In the genomic region with DNA sequence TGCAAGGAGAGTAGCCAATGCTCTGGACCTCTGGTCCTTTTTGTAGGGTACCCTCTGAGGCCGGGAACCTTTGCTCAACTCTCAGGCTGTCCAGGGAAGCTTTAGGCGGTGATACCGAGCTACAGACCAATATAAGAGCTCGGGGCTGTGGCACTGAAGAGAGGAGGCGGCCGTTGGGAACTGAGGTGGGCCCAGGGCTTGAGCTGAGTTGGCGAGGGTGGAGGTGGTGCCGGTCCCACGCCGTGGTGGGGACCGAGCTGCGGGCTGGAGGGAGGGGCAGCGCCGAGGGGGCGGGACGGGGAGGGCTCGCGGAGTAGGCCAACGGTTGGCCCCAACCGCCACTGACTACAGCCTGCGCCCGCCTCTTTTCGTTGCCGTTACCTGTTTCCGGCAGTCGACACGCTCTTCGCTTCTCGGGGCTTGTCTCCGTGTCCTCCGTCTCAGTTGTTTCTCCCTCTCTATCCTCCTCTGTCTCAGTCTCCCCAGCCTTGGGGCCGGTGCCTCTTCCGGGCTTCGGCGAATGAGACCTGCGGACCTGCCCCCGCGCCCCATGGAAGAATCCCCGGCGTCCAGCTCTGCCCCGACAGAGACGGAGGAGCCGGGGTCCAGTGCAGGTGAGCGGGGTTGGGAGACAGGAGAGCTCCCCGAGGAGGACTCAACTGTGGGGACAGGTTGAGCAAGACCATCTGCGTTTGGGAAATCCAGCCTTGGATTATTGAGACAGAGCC, we compare ENCODE assay signal across 8 cellular contexts. TPM values are rescaled to one million over a fixed set of nuclear protein-coding genes. Genes with fewer than 3 reads are reported as not detected.
A peak's percentile ranks its signal among the peaks of the same experiment; 100 is the strongest.
DNase-seq lines count a peak whose midpoint lies in the region; ATAC-seq and TF ChIP-seq lines count a peak whose summit lies in the region.

A gene with protein sequence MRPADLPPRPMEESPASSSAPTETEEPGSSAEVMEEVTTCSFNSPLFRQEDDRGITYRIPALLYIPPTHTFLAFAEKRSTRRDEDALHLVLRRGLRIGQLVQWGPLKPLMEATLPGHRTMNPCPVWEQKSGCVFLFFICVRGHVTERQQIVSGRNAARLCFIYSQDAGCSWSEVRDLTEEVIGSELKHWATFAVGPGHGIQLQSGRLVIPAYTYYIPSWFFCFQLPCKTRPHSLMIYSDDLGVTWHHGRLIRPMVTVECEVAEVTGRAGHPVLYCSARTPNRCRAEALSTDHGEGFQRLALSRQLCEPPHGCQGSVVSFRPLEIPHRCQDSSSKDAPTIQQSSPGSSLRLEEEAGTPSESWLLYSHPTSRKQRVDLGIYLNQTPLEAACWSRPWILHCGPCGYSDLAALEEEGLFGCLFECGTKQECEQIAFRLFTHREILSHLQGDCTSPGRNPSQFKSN (plus strand): TSS at position 393 of the 728 bp plus-strand sequence. CDS start 128 bp downstream, at position 521.

- H3K4me3 ChIP-seq in GM23338, result peak within 1 kb of the TSS; percentile 98
- peak within 1 kb of the TSS; percentile 72 for H3K4me3 ChIP-seq in fibroblast of the aortic adventitia (ENCODE audit: low read depth, low read length)

- peaks cover 8% of the 10 kb centered on the region; the same call in 1 of the 2 replicates for H4K20me1 ChIP-seq in GM23338 (replicated peaks; ENCODE audit: insufficient read depth)

- no peaks in the 10 kb centered on the region for H3K9me2 ChIP-seq in GM23338 (ENCODE audit: insufficient read depth)

- H3K36me3 ChIP-seq in GM23338 (ENCODE audit: insufficient read depth), result no peaks in the 10 kb centered on the region

- H3K9me3 Mint-ChIP-seq in GM23338 (no peaks in the 10 kb centered on the region), nephron progenitor cell (no peaks in the 10 kb centered on the region)
- H3K9me3 Mint-ChIP-seq in activated T-helper 17 cell treated with anti-CD3 and anti-CD28 coated beads, Interleukin-2, amount 50 U/mL, for 72 hours, result no peaks in the 10 kb centered on the region
- no peaks in the 10 kb centered on the region for H3K9me3 Mint-ChIP-seq in stimulated activated naive CD8-positive, alpha-beta T cell treated with anti-CD3 and anti-CD28 coated beads, Interleukin-15, amount 100 ng/mL, for 72 hours

- H3K27ac Mint-ChIP-seq in GM23338 (peak within 1 kb of the TSS; percentile 73), nephron progenitor cell (peak within 1 kb of the TSS; percentile 89)
- H3K27ac Mint-ChIP-seq in activated T-helper 17 cell treated with anti-CD3 and anti-CD28 coated beads, Interleukin-2, amount 50 U/mL, for 72 hours, result peak within 1 kb of the TSS; percentile 89
- peak within 1 kb of the TSS; percentile 91 to 97 for H3K27ac Mint-ChIP-seq in stimulated activated naive CD8-positive, alpha-beta T cell treated with anti-CD3 and anti-CD28 coated beads, Interleukin-15, amount 100 ng/mL, for 72 hours

- H2AFZ ChIP-seq in GM23338, result peak within 1 kb of the TSS; percentile 97

- H3K4me1 Mint-ChIP-seq in GM23338 (peaks cover 9% of the 10 kb centered on the region), nephron progenitor cell (peaks cover 13% of the 10 kb centered on the region)
- peaks cover 17% of the 10 kb centered on the region for H3K4me1 Mint-ChIP-seq in activated T-helper 17 cell treated with anti-CD3 and anti-CD28 coated beads, Interleukin-2, amount 50 U/mL, for 72 hours
- H3K4me1 Mint-ChIP-seq in stimulated activated naive CD8-positive, alpha-beta T cell treated with anti-CD3 and anti-CD28 coated beads, Interleukin-15, amount 100 ng/mL, for 72 hours, result peaks cover 29% of the 10 kb centered on the region

- H3K4me2 ChIP-seq in GM23338, result peak within 1 kb of the TSS; percentile 94

- H3K27me3 Mint-ChIP-seq in GM23338 (ENCODE audit: insufficient read depth, low read depth, poor library complexity) (peaks cover 3% of the 10 kb centered on the region), nephron progenitor cell (ENCODE audit: low read depth, poor library complexity) (no peaks in the 10 kb centered on the region)
- no peaks in the 10 kb centered on the region for H3K27me3 Mint-ChIP-seq in activated T-helper 17 cell treated with anti-CD3 and anti-CD28 coated beads, Interleukin-2, amount 50 U/mL, for 72 hours
- no peaks in the 10 kb centered on the region for H3K27me3 Mint-ChIP-seq in stimulated activated naive CD8-positive, alpha-beta T cell treated with anti-CD3 and anti-CD28 coated beads, Interleukin-15, amount 100 ng/mL, for 72 hours

- peak; percentile 83 for DNase-seq in EH (ENCODE audit: low read depth)
- DNase-seq in GM23338 (ENCODE audit: low spot score), result peak; percentile 90
- peak; percentile 71 for DNase-seq in LHCN-M2 (ENCODE audit: low read depth)
- DNase-seq in RPMI8226, result peak; percentile 92
- DNase-seq in fibroblast of the aortic adventitia (ENCODE audit: low read depth), result peak; percentile 72
- peak; percentile 81 for DNase-seq in nephron progenitor cell
- peak; percentile 81 to 83 for DNase-seq in stimulated activated naive CD8-positive, alpha-beta T cell treated with anti-CD3 and anti-CD28 coated beads, Interleukin-15, amount 100 ng/mL, for 72 hours

- TF ChIP-seq CTCF in GM23338 (conservative IDR thresholded peaks at IDR 0.05; ENCODE audit: low read depth in 2 of 2), result no peak
- TF ChIP-seq CTCF in fibroblast of the aortic adventitia (IDR thresholded peaks at IDR 0.05; ENCODE audit: insufficient read depth, low read length), result no peak
- TF ChIP-seq CTCF in nephron progenitor cell (IDR thresholded peaks at IDR 0.05), result no peak

- peak within 1 kb of the TSS; percentile 95 for H3K4me3 Mint-ChIP-seq in GM23338
- peak within 1 kb of the TSS; percentile 93 for H3K4me3 Mint-ChIP-seq in activated T-helper 17 cell treated with anti-CD3 and anti-CD28 coated beads, Interleukin-2, amount 50 U/mL, for 72 hours
- peak within 1 kb of the TSS; percentile 94 for H3K4me3 Mint-ChIP-seq in nephron progenitor cell
- H3K4me3 Mint-ChIP-seq in stimulated activated naive CD8-positive, alpha-beta T cell treated with anti-CD3 and anti-CD28 coated beads, Interleukin-15, amount 100 ng/mL, for 72 hours, result peak within 1 kb of the TSS; percentile 97 to 98

- ATAC-seq in GM23338, result peak; percentile 93
- ATAC-seq in activated T-helper 17 cell treated with anti-CD3 and anti-CD28 coated beads, Interleukin-2, amount 50 U/mL, for 72 hours (replicated peaks), result peak; percentile 98
- ATAC-seq in stimulated activated naive CD8-positive, alpha-beta T cell treated with anti-CD3 and anti-CD28 coated beads, Interleukin-15, amount 100 ng/mL, for 72 hours, result peak; percentile 97

- H3F3A ChIP-seq in GM23338 (replicated peaks; ENCODE audit: low read depth), result 0 out of 2 replicates have a peak, but pooled peaks cover 4% of the 10 kb centered on the region

- peaks cover 9% of the 10 kb centered on the region for H3K4me1 ChIP-seq in GM23338 (ENCODE audit: insufficient read depth)

- H3K27me3 ChIP-seq in GM23338 (ENCODE audit: insufficient read depth), result no peaks in the 10 kb centered on the region

- H3K27ac ChIP-seq in GM23338 (ENCODE audit: low read depth), result peak within 1 kb of the TSS; percentile 88

- H3K36me3 Mint-ChIP-seq in GM23338 (ENCODE audit: low read depth) (no peaks in the 10 kb centered on the region), nephron progenitor cell (ENCODE audit: low read depth) (no peaks in the 10 kb centered on the region)
- H3K36me3 Mint-ChIP-seq in activated T-helper 17 cell treated with anti-CD3 and anti-CD28 coated beads, Interleukin-2, amount 50 U/mL, for 72 hours (ENCODE audit: low read depth), result peaks cover 2% of the 10 kb centered on the region

- H3K79me2 ChIP-seq in GM23338 (replicated peaks; ENCODE audit: insufficient read depth), result peaks cover 36% of the 10 kb centered on the region

TF ChIP-seq in GM23338, 12 proteins besides CTCF, POLR2A, EP300 and RAD21:
- TF ChIP-seq CREB1 (CRISPR knock-in tag; IDR thresholded peaks at IDR 0.05; ENCODE audit: low read depth) (peak; percentile 28; the same call in 1 of the 2 replicates), POLR2AphosphoS5 (IDR thresholded peaks at IDR 0.05; ENCODE audit: low read depth) (peak; percentile 86)
- TF ChIP-seq, protein P1, sequence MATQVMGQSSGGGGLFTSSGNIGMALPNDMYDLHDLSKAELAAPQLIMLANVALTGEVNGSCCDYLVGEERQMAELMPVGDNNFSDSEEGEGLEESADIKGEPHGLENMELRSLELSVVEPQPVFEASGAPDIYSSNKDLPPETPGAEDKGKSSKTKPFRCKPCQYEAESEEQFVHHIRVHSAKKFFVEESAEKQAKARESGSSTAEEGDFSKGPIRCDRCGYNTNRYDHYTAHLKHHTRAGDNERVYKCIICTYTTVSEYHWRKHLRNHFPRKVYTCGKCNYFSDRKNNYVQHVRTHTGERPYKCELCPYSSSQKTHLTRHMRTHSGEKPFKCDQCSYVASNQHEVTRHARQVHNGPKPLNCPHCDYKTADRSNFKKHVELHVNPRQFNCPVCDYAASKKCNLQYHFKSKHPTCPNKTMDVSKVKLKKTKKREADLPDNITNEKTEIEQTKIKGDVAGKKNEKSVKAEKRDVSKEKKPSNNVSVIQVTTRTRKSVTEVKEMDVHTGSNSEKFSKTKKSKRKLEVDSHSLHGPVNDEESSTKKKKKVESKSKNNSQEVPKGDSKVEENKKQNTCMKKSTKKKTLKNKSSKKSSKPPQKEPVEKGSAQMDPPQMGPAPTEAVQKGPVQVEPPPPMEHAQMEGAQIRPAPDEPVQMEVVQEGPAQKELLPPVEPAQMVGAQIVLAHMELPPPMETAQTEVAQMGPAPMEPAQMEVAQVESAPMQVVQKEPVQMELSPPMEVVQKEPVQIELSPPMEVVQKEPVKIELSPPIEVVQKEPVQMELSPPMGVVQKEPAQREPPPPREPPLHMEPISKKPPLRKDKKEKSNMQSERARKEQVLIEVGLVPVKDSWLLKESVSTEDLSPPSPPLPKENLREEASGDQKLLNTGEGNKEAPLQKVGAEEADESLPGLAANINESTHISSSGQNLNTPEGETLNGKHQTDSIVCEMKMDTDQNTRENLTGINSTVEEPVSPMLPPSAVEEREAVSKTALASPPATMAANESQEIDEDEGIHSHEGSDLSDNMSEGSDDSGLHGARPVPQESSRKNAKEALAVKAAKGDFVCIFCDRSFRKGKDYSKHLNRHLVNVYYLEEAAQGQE (IDR thresholded peaks at IDR 0.05; ENCODE audit: unreplicated experiment), result no peak

RNA-seq across cellular contexts. Expression of the gene that starts here (rescaled TPM):
- 23.4 and 25.9 TPM in 2 replicates for total RNA-seq in GM23338 (2014; rRNA removed; shearing (Covaris generic))
- polyA plus RNA-seq in GM23338 (2016; fragmentation: Nextera tagmentation; extraction: Ambion mirVana), result 2.8 TPM in 2 replicates
- total RNA-seq in LHCN-M2 (2014; rRNA removed), result 7.7 and 8.8 TPM in 2 replicates
- 3.1 TPM for polyA plus RNA-seq in LHCN-M2 (2012)
- total RNA-seq in activated T-helper 17 cell treated with anti-CD3 and anti-CD28 coated beads, Interleukin-2, amount 50 U/mL, for 72 hours, result 10 to 100 TPM; 19.5 to 26.4 TPM
- total RNA-seq in fibroblast of the aortic adventitia (ENCODE audit: low replicate concordance), result 2.9 and 5.2 TPM in 2 replicates

Comparison
In these comparisons a context has a peak if more than half of its experiments do, and no peak if none do; other contexts are left out.
1. Peak in every context shown above with its lines: DNase-seq, ATAC-seq, H3K4me3 ChIP-seq and H3K27ac ChIP-seq.